Comparison of ENCODE assay signal across 27 cellular contexts in the genomic region with DNA sequence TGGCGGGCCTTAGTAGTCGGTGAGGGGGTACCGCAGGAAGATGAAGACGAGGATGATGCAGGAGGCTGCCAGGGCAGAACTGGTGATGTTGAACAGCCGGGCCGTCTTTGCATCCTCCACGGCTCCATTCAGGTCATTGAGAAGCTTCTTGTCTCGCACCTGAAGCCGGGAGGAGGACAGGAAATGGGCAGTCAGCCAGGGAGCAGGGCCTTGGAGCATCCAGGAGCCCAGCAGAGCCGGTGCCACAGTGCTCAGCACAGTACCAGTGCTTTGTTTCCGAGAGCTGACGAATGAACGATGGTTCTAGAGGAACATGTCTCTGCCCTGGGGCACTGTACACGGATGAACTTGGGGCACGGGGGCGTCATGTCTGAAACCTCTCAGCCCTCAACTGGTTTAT. TPM values are rescaled to one million over a fixed set of nuclear protein-coding genes. Genes with fewer than 3 reads are reported as not detected.
"Had no signal": no experiment of that assay in that cellular context is flagged by ENCODE, and none has a peak within 500 bp of the region (broad histone marks: within the 10 kb centered on the region; RNA-seq: fewer than 3 reads in every experiment).

No MANE protein-coding gene starts in this region.

- DNase-seq: activated CD4-positive, alpha-beta memory T cell treated with anti-CD3 and anti-CD28 coated beads, Interleukin-2, amount 10 ng/mL, durations not matched to agents 7 days and 5 days; activated CD4-positive, alpha-beta T cell treated with anti-CD3 and anti-CD28 coated beads for 1 hour; activated CD4-positive, alpha-beta T cell treated with anti-CD3 and anti-CD28 coated beads, Interleukin-2, amount 10 ng/mL, durations not matched to agents 7 days and 5 days; activated CD8-positive, alpha-beta memory T cell treated with anti-CD3 and anti-CD28 coated beads, Interleukin-2, amount 50 U/mL, for 48 hours; activated T-cell treated with anti-CD3 and anti-CD28 coated beads, Interleukin-2, amount 50 U/mL, for 24 hours; anterior cingulate cortex; foreskin keratinocyte; heart left ventricle; kidney glomerular epithelial cell; lower lobe of right lung; mesendoderm; mucosa of descending colon; small intestine; stimulated activated CD4-positive, alpha-beta T cell treated with anti-CD3 and anti-CD28 coated beads, Interleukin-1b, Interleukin-23, amount 100 ng/mL, for 48 hours; stimulated activated naive B cell treated with anti-CD40 and anti-IgM and Interleukin-4, amounts not matched to agents 10 μg/mL and 1 μg/mL and 100 μg/mL, for 72 hours; stomach; SW 1271; T-helper 9 cell; upper lobe of right lung had no signal

- ATAC-seq: foreskin keratinocyte; heart left ventricle; mucosa of descending colon; natural killer cell treated with Interleukin-12 subunit alpha and Interleukin-12 subunit beta and Interleukin-15 and Interleukin-18, amount 100 ng/mL, for 72 hours; stimulated activated naive B cell treated with anti-CD40 and anti-IgM and Interleukin-4, amounts not matched to agents 10 μg/mL and 1 μg/mL and 100 μg/mL, for 72 hours; upper lobe of right lung; WTC11 had no signal

RNA-seq across cellular contexts. Expression of a gene that starts 38.3 kb away (rescaled TPM):
- total RNA-seq: activated CD4-positive, alpha-beta memory T cell treated with anti-CD3 and anti-CD28 coated beads, Interleukin-2, amount 10 ng/mL, durations not matched to agents 7 days and 5 days; activated CD4-positive, alpha-beta T cell treated with anti-CD3 and anti-CD28 coated beads, Interleukin-2, amount 10 ng/mL, durations not matched to agents 7 days and 5 days; cardiac septum; esophagus muscularis mucosa; foreskin keratinocyte; heart left ventricle; lower lobe of right lung; mucosa of descending colon; myocyte; natural killer cell treated with Interleukin-12 subunit alpha and Interleukin-12 subunit beta and Interleukin-15 and Interleukin-18, amount 100 ng/mL, for 72 hours; osteocyte; progenitor cell of endocrine pancreas; renal cortical epithelial cell; stomach; upper lobe of right lung had no signal
